Comparison of ENCODE assay signal across 1 cellular context in the genomic region with DNA sequence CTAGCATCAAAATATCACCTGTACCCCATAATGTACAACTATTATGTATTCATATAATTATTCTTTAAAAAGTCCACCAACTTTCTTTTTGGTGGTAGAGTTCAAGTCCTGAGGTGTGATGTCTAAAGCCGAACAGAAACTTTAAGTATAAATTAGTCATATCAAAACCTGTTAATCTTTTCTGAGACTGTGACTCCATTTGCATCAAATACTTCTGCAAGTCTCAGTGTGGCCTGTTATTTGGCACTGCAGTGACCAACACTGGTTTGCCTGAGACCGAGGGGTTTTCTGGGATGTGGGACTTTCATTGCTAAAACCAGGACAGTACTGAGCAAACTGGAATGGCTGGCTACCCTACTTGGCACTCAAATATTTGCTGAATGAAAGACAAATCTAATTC.
TF ChIP-seq lines count a peak whose summit lies in the region.

No MANE protein-coding gene starts in this region.

TF ChIP-seq in GM12878, 131 proteins besides CTCF, POLR2A, EP300 and RAD21 (continued from another document):
- TF ChIP-seq, protein P1, sequence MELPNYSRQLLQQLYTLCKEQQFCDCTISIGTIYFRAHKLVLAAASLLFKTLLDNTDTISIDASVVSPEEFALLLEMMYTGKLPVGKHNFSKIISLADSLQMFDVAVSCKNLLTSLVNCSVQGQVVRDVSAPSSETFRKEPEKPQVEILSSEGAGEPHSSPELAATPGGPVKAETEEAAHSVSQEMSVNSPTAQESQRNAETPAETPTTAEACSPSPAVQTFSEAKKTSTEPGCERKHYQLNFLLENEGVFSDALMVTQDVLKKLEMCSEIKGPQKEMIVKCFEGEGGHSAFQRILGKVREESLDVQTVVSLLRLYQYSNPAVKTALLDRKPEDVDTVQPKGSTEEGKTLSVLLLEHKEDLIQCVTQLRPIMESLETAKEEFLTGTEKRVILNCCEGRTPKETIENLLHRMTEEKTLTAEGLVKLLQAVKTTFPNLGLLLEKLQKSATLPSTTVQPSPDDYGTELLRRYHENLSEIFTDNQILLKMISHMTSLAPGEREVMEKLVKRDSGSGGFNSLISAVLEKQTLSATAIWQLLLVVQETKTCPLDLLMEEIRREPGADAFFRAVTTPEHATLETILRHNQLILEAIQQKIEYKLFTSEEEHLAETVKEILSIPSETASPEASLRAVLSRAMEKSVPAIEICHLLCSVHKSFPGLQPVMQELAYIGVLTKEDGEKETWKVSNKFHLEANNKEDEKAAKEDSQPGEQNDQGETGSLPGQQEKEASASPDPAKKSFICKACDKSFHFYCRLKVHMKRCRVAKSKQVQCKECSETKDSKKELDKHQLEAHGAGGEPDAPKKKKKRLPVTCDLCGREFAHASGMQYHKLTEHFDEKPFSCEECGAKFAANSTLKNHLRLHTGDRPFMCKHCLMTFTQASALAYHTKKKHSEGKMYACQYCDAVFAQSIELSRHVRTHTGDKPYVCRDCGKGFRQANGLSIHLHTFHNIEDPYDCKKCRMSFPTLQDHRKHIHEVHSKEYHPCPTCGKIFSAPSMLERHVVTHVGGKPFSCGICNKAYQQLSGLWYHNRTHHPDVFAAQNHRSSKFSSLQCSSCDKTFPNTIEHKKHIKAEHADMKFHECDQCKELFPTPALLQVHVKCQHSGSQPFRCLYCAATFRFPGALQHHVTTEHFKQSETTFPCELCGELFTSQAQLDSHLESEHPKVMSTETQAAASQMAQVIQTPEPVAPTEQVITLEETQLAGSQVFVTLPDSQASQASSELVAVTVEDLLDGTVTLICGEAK (IDR thresholded peaks at IDR 0.05; ENCODE audit: borderline replicate concordance): no peak
- TF ChIP-seq JUND (IDR thresholded peaks at IDR 0.05; ENCODE audit: low read depth, low read length): 0 out of 2 replicates have a peak, but pooled peaks have one; percentile 10
- TF ChIP-seq ZNF24 (IDR thresholded peaks at IDR 0.05): no peak
- TF ChIP-seq MXI1 (IDR thresholded peaks at IDR 0.05; ENCODE audit: low read depth, low read length): no peak
- TF ChIP-seq, protein P2, sequence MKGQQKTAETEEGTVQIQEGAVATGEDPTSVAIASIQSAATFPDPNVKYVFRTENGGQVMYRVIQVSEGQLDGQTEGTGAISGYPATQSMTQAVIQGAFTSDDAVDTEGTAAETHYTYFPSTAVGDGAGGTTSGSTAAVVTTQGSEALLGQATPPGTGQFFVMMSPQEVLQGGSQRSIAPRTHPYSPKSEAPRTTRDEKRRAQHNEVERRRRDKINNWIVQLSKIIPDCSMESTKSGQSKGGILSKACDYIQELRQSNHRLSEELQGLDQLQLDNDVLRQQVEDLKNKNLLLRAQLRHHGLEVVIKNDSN (IDR thresholded peaks at IDR 0.05; ENCODE audit: borderline replicate concordance, extremely low read length, insufficient read depth, low read depth, low read length): no peak
- no peak for TF ChIP-seq ZNF384 (IDR thresholded peaks at IDR 0.05; ENCODE audit: borderline replicate concordance, low read depth, low read length)
- no peak for TF ChIP-seq SREBF2 (IDR thresholded peaks at IDR 0.05; ENCODE audit: low read length)
- no peak for TF ChIP-seq SUPT20H (IDR thresholded peaks at IDR 0.05; ENCODE audit: borderline replicate concordance, control insufficient read depth, low read depth, low read length)
- peak; percentile 30; the same call in 1 of the 2 replicates for TF ChIP-seq IKZF1 (conservative IDR thresholded peaks at IDR 0.05)
- no peak for TF ChIP-seq TCF7 (IDR thresholded peaks at IDR 0.05; ENCODE audit: borderline replicate concordance)
- no peak for TF ChIP-seq YBX1 (IDR thresholded peaks at IDR 0.05)
- no peak for TF ChIP-seq SP1 (IDR thresholded peaks at IDR 0.05; ENCODE audit: low read depth, low read length)
- TF ChIP-seq RBBP5 (conservative IDR thresholded peaks at IDR 0.05): no peak
- TF ChIP-seq NBN (IDR thresholded peaks at IDR 0.05): no peak
- TF ChIP-seq, protein P3, sequence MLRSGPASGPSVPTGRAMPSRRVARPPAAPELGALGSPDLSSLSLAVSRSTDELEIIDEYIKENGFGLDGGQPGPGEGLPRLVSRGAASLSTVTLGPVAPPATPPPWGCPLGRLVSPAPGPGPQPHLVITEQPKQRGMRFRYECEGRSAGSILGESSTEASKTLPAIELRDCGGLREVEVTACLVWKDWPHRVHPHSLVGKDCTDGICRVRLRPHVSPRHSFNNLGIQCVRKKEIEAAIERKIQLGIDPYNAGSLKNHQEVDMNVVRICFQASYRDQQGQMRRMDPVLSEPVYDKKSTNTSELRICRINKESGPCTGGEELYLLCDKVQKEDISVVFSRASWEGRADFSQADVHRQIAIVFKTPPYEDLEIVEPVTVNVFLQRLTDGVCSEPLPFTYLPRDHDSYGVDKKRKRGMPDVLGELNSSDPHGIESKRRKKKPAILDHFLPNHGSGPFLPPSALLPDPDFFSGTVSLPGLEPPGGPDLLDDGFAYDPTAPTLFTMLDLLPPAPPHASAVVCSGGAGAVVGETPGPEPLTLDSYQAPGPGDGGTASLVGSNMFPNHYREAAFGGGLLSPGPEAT (IDR thresholded peaks at IDR 0.05; ENCODE audit: low read depth): 0 out of 2 replicates have a peak, but pooled peaks have one; percentile 31
- TF ChIP-seq, protein P4, sequence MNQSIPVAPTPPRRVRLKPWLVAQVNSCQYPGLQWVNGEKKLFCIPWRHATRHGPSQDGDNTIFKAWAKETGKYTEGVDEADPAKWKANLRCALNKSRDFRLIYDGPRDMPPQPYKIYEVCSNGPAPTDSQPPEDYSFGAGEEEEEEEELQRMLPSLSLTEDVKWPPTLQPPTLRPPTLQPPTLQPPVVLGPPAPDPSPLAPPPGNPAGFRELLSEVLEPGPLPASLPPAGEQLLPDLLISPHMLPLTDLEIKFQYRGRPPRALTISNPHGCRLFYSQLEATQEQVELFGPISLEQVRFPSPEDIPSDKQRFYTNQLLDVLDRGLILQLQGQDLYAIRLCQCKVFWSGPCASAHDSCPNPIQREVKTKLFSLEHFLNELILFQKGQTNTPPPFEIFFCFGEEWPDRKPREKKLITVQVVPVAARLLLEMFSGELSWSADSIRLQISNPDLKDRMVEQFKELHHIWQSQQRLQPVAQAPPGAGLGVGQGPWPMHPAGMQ (IDR thresholded peaks at IDR 0.05; ENCODE audit: borderline replicate concordance): no peak
- TF ChIP-seq, protein P5, sequence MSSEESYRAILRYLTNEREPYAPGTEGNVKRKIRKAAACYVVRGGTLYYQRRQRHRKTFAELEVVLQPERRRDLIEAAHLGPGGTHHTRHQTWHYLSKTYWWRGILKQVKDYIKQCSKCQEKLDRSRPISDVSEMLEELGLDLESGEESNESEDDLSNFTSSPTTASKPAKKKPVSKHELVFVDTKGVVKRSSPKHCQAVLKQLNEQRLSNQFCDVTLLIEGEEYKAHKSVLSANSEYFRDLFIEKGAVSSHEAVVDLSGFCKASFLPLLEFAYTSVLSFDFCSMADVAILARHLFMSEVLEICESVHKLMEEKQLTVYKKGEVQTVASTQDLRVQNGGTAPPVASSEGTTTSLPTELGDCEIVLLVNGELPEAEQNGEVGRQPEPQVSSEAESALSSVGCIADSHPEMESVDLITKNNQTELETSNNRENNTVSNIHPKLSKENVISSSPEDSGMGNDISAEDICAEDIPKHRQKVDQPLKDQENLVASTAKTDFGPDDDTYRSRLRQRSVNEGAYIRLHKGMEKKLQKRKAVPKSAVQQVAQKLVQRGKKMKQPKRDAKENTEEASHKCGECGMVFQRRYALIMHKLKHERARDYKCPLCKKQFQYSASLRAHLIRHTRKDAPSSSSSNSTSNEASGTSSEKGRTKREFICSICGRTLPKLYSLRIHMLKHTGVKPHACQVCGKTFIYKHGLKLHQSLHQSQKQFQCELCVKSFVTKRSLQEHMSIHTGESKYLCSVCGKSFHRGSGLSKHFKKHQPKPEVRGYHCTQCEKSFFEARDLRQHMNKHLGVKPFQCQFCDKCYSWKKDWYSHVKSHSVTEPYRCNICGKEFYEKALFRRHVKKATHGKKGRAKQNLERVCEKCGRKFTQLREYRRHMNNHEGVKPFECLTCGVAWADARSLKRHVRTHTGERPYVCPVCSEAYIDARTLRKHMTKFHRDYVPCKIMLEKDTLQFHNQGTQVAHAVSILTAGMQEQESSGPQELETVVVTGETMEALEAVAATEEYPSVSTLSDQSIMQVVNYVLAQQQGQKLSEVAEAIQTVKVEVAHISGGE (CRISPR knock-in tag; IDR thresholded peaks at IDR 0.05): no peak
- TF ChIP-seq, protein P6, sequence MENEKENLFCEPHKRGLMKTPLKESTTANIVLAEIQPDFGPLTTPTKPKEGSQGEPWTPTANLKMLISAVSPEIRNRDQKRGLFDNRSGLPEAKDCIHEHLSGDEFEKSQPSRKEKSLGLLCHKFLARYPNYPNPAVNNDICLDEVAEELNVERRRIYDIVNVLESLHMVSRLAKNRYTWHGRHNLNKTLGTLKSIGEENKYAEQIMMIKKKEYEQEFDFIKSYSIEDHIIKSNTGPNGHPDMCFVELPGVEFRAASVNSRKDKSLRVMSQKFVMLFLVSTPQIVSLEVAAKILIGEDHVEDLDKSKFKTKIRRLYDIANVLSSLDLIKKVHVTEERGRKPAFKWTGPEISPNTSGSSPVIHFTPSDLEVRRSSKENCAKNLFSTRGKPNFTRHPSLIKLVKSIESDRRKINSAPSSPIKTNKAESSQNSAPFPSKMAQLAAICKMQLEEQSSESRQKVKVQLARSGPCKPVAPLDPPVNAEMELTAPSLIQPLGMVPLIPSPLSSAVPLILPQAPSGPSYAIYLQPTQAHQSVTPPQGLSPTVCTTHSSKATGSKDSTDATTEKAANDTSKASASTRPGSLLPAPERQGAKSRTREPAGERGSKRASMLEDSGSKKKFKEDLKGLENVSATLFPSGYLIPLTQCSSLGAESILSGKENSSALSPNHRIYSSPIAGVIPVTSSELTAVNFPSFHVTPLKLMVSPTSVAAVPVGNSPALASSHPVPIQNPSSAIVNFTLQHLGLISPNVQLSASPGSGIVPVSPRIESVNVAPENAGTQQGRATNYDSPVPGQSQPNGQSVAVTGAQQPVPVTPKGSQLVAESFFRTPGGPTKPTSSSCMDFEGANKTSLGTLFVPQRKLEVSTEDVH (IDR thresholded peaks at IDR 0.05; ENCODE audit: low read depth, partially characterized antibody): no peak
- no peak for TF ChIP-seq HDAC6 (IDR thresholded peaks at IDR 0.05; ENCODE audit: unreplicated experiment)
- no peak for TF ChIP-seq SIX5 (IDR thresholded peaks at IDR 0.05; ENCODE audit: low read depth, low read length, severe bottlenecking)
- no peak for TF ChIP-seq RCOR1 (conservative IDR thresholded peaks at IDR 0.05; ENCODE audit: low read depth, low read length)
- TF ChIP-seq, protein P7, sequence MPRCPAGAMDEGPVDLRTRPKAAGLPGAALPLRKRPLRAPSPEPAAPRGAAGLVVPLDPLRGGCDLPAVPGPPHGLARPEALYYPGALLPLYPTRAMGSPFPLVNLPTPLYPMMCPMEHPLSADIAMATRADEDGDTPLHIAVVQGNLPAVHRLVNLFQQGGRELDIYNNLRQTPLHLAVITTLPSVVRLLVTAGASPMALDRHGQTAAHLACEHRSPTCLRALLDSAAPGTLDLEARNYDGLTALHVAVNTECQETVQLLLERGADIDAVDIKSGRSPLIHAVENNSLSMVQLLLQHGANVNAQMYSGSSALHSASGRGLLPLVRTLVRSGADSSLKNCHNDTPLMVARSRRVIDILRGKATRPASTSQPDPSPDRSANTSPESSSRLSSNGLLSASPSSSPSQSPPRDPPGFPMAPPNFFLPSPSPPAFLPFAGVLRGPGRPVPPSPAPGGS (IDR thresholded peaks at IDR 0.05; ENCODE audit: borderline replicate concordance, insufficient read depth, low read depth, low read length, poor library complexity, severe bottlenecking): no peak
- no peak for TF ChIP-seq SMC3 (IDR thresholded peaks at IDR 0.05; ENCODE audit: borderline replicate concordance, low read length)
- TF ChIP-seq, protein P8, sequence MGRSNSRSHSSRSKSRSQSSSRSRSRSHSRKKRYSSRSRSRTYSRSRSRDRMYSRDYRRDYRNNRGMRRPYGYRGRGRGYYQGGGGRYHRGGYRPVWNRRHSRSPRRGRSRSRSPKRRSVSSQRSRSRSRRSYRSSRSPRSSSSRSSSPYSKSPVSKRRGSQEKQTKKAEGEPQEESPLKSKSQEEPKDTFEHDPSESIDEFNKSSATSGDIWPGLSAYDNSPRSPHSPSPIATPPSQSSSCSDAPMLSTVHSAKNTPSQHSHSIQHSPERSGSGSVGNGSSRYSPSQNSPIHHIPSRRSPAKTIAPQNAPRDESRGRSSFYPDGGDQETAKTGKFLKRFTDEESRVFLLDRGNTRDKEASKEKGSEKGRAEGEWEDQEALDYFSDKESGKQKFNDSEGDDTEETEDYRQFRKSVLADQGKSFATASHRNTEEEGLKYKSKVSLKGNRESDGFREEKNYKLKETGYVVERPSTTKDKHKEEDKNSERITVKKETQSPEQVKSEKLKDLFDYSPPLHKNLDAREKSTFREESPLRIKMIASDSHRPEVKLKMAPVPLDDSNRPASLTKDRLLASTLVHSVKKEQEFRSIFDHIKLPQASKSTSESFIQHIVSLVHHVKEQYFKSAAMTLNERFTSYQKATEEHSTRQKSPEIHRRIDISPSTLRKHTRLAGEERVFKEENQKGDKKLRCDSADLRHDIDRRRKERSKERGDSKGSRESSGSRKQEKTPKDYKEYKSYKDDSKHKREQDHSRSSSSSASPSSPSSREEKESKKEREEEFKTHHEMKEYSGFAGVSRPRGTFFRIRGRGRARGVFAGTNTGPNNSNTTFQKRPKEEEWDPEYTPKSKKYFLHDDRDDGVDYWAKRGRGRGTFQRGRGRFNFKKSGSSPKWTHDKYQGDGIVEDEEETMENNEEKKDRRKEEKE (IDR thresholded peaks at IDR 0.05): no peak
- no peak for TF ChIP-seq SIN3A (IDR thresholded peaks at IDR 0.05; ENCODE audit: low read depth, low read length)
- no peak for TF ChIP-seq BACH1 (IDR thresholded peaks at IDR 0.05; ENCODE audit: borderline replicate concordance)
